ENCODE assay signal across 19 cellular contexts in the genomic region with DNA sequence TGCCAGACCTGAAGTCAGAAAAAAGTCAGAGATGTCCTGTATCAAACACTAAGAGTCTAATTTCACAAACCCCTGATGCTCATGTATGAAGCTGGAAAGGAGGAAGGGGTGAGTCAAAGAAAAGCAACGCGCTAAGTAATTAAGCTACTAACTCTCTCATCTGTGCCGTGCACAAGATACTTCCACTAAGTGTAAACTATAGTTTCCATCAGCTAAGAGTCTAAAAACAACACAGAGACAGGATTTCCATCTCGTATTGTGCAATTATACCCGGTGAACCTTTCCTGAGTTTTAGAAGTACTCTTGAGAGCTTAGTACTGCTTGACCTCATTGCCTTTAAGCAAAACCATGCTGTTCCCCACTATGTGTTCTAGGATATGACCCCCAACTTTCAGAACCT. TPM values are rescaled to one million over a fixed set of nuclear protein-coding genes. Genes with fewer than 3 reads are reported as not detected.
DNase-seq lines count a peak whose midpoint lies in the region; ATAC-seq and TF ChIP-seq lines count a peak whose summit lies in the region.
"Had no signal": no experiment of that assay in that cellular context is flagged by ENCODE, and none has a peak within 500 bp of the region (broad histone marks: within the 10 kb centered on the region; RNA-seq: fewer than 3 reads in every experiment).

No MANE protein-coding gene starts in this region.

- CTCF ChIA-PET in activated naive CD4-positive, alpha-beta T cell treated with anti-CD3 and anti-CD28 coated beads, Interleukin-2, amount 10 ng/mL, durations not matched to agents 7 days and 5 days (lab: Charles Lee): interaction anchor here (1.1 to 1.9 kb wide), 3 partner anchors 18 to 106 kb away, joined by 3 to 7 read pairs (median 5); no protein-coding TSS in a partner anchor
- CTCF ChIA-PET in activated CD4-positive, alpha-beta memory T cell treated with anti-CD3 and anti-CD28 coated beads for 36 hours (lab: Charles Lee): interaction anchor here (0.8 to 1.2 kb wide), 3 partner anchors 10 to 116 kb away, joined by 3 read pairs; no protein-coding TSS in a partner anchor

- peaks cover 31% of the 10 kb centered on the region for H3K4me1 Mint-ChIP-seq in activated naive CD4-positive, alpha-beta T cell treated with anti-CD3 and anti-CD28 coated beads, Interleukin-2, amount 50 U/mL, for 24 hours
- peaks cover 54% of the 10 kb centered on the region for H3K4me1 Mint-ChIP-seq in activated naive CD4-positive, alpha-beta T cell treated with anti-CD3 and anti-CD28 coated beads, Interleukin-2, amount 10 ng/mL, durations not matched to agents 7 days and 5 days
- H3K4me1 Mint-ChIP-seq in activated CD4-positive, alpha-beta memory T cell treated with anti-CD3 and anti-CD28 coated beads for 36 hours (ENCODE audit: low read depth): peaks cover 58% of the 10 kb centered on the region
- peaks cover 56% of the 10 kb centered on the region for H3K4me1 Mint-ChIP-seq in stimulated activated effector memory CD8-positive, alpha-beta T cell treated with anti-CD3 and anti-CD28 coated beads, Interleukin-12 subunit alpha, Interleukin-12 subunit beta, amount 100 ng/mL, for 72 hours

- DNase-seq in activated naive CD4-positive, alpha-beta T cell treated with anti-CD3 and anti-CD28 coated beads, Interleukin-2, amount 10 ng/mL, durations not matched to agents 7 days and 5 days: no peak
- DNase-seq in activated CD4-positive, alpha-beta memory T cell treated with anti-CD3 and anti-CD28 coated beads for 36 hours: no peak
- DNase-seq in fibroblast of mammary gland (ENCODE audit: low read depth) (peak; percentile 72), pons (ENCODE audit: low spot score) (no peak), NCI-H1105 treated with DMSO at 0.1 percent for 48 hours (lab: John Stamatoyannopoulos, UW) (no peak)
- DNase-seq in stimulated activated effector memory CD8-positive, alpha-beta T cell treated with anti-CD3 and anti-CD28 coated beads, Interleukin-12 subunit alpha, Interleukin-12 subunit beta, amount 100 ng/mL, for 72 hours (ENCODE audit: low spot score in 2 of 2): no peak
- DNase-seq: activated CD8-positive, alpha-beta memory T cell treated with anti-CD3 and anti-CD28 coated beads, Interleukin-2, amount 50 U/mL, for 48 hours; colonic mucosa; erythroblast; GDM1; left colon; NCI-H1436 treated with DMSO at 0.1 percent for 48 hours; OCI-M1; stimulated activated CD4-positive, alpha-beta T cell treated with anti-CD3 and anti-CD28 coated beads, Interleukin-2, amount 100 ng/mL, for 24 hours; trophoblast cell had no signal

- H3K27me3 Mint-ChIP-seq in activated naive CD4-positive, alpha-beta T cell treated with anti-CD3 and anti-CD28 coated beads, Interleukin-2, amount 50 U/mL, for 24 hours: no peaks in the 10 kb centered on the region
- H3K27me3 Mint-ChIP-seq in activated naive CD4-positive, alpha-beta T cell treated with anti-CD3 and anti-CD28 coated beads, Interleukin-2, amount 10 ng/mL, durations not matched to agents 7 days and 5 days: no peaks in the 10 kb centered on the region
- H3K27me3 Mint-ChIP-seq in activated CD4-positive, alpha-beta memory T cell treated with anti-CD3 and anti-CD28 coated beads for 36 hours: no peaks in the 10 kb centered on the region

- H3K36me3 Mint-ChIP-seq in activated naive CD4-positive, alpha-beta T cell treated with anti-CD3 and anti-CD28 coated beads, Interleukin-2, amount 50 U/mL, for 24 hours: peaks cover 29% of the 10 kb centered on the region
- peaks cover 72% of the 10 kb centered on the region for H3K36me3 Mint-ChIP-seq in activated naive CD4-positive, alpha-beta T cell treated with anti-CD3 and anti-CD28 coated beads, Interleukin-2, amount 10 ng/mL, durations not matched to agents 7 days and 5 days
- H3K36me3 Mint-ChIP-seq in activated CD4-positive, alpha-beta memory T cell treated with anti-CD3 and anti-CD28 coated beads for 36 hours: peaks cover 70% of the 10 kb centered on the region
- peaks cover 100% of the 10 kb centered on the region for H3K36me3 Mint-ChIP-seq in stimulated activated effector memory CD8-positive, alpha-beta T cell treated with anti-CD3 and anti-CD28 coated beads, Interleukin-12 subunit alpha, Interleukin-12 subunit beta, amount 100 ng/mL, for 72 hours

- no peak overlapping the region for H3K4me3 Mint-ChIP-seq in activated naive CD4-positive, alpha-beta T cell treated with anti-CD3 and anti-CD28 coated beads, Interleukin-2, amount 50 U/mL, for 24 hours
- H3K4me3 Mint-ChIP-seq in activated naive CD4-positive, alpha-beta T cell treated with anti-CD3 and anti-CD28 coated beads, Interleukin-2, amount 10 ng/mL, durations not matched to agents 7 days and 5 days: no peak overlapping the region
- no peak overlapping the region for H3K4me3 Mint-ChIP-seq in activated CD4-positive, alpha-beta memory T cell treated with anti-CD3 and anti-CD28 coated beads for 36 hours
- peak overlapping the region; percentile 47 for H3K4me3 Mint-ChIP-seq in stimulated activated effector memory CD8-positive, alpha-beta T cell treated with anti-CD3 and anti-CD28 coated beads, Interleukin-12 subunit alpha, Interleukin-12 subunit beta, amount 100 ng/mL, for 72 hours

- H3K4me3 ChIP-seq in fibroblast of mammary gland (ENCODE audit: control insufficient read depth, low read depth, low read length): no peak overlapping the region
- H3K4me3 ChIP-seq: colonic mucosa, prostate gland had no signal

- no peaks in the 10 kb centered on the region for H3K9me3 Mint-ChIP-seq in activated naive CD4-positive, alpha-beta T cell treated with anti-CD3 and anti-CD28 coated beads, Interleukin-2, amount 50 U/mL, for 24 hours
- H3K9me3 Mint-ChIP-seq in activated naive CD4-positive, alpha-beta T cell treated with anti-CD3 and anti-CD28 coated beads, Interleukin-2, amount 10 ng/mL, durations not matched to agents 7 days and 5 days: no peaks in the 10 kb centered on the region
- H3K9me3 Mint-ChIP-seq in activated CD4-positive, alpha-beta memory T cell treated with anti-CD3 and anti-CD28 coated beads for 36 hours: no peaks in the 10 kb centered on the region
- no peaks in the 10 kb centered on the region for H3K9me3 Mint-ChIP-seq in stimulated activated effector memory CD8-positive, alpha-beta T cell treated with anti-CD3 and anti-CD28 coated beads, Interleukin-12 subunit alpha, Interleukin-12 subunit beta, amount 100 ng/mL, for 72 hours

- POLR2A ChIA-PET in activated CD4-positive, alpha-beta memory T cell treated with anti-CD3 and anti-CD28 coated beads for 36 hours (lab: Charles Lee): interaction anchor here (0.7 to 2.3 kb wide), 8 partner anchors 12 to 117 kb away, joined by 3 to 10 read pairs (median 3); a partner anchor contains a TSS

- intact Hi-C loops in activated CD4-positive, alpha-beta memory T cell treated with anti-CD3 and anti-CD28 coated beads for 36 hours (cut with micrococcal nuclease): loop anchor here (1.0 to 5.0 kb wide), 4 partner anchors 14 to 292 kb away; a partner anchor contains a TSS

- TF ChIP-seq CTCF in fibroblast of mammary gland (conservative IDR thresholded peaks at IDR 0.05; ENCODE audit: control insufficient read depth, insufficient read depth, low read depth, low read length): no peak

- peak overlapping the region; percentile 37 for H3K27ac Mint-ChIP-seq in activated naive CD4-positive, alpha-beta T cell treated with anti-CD3 and anti-CD28 coated beads, Interleukin-2, amount 50 U/mL, for 24 hours
- no peak overlapping the region for H3K27ac Mint-ChIP-seq in activated naive CD4-positive, alpha-beta T cell treated with anti-CD3 and anti-CD28 coated beads, Interleukin-2, amount 10 ng/mL, durations not matched to agents 7 days and 5 days
- H3K27ac Mint-ChIP-seq in activated CD4-positive, alpha-beta memory T cell treated with anti-CD3 and anti-CD28 coated beads for 36 hours: peak overlapping the region; percentile 76
- peak overlapping the region; percentile 85 for H3K27ac Mint-ChIP-seq in stimulated activated effector memory CD8-positive, alpha-beta T cell treated with anti-CD3 and anti-CD28 coated beads, Interleukin-12 subunit alpha, Interleukin-12 subunit beta, amount 100 ng/mL, for 72 hours

- no peak for ATAC-seq in stimulated activated effector memory CD8-positive, alpha-beta T cell treated with anti-CD3 and anti-CD28 coated beads, Interleukin-12 subunit alpha, Interleukin-12 subunit beta, amount 100 ng/mL, for 72 hours
- ATAC-seq in HG03565 (IDR thresholded peaks at IDR 0.05; ENCODE audit: unreplicated experiment): no peak
- ATAC-seq: left colon had no signal

RNA-seq across cellular contexts. Expression of a gene that starts 19.0 kb away (rescaled TPM):
- total RNA-seq in activated CD4-positive, alpha-beta memory T cell treated with anti-CD3 and anti-CD28 coated beads for 36 hours: under 1 TPM in 1 of 2 experiments, not detected in 1; 0.29 TPM
- total RNA-seq: NCI-H460 had no signal

RNA-seq across cellular contexts. Expression of a gene that starts 20.0 kb away (rescaled TPM):
- total RNA-seq in activated CD4-positive, alpha-beta memory T cell treated with anti-CD3 and anti-CD28 coated beads for 36 hours: 10 to 100 TPM; 70.7 to 71.2 TPM

RNA-seq across cellular contexts. Expression of a gene that starts 21.6 kb away (rescaled TPM):
- total RNA-seq in activated CD4-positive, alpha-beta memory T cell treated with anti-CD3 and anti-CD28 coated beads for 36 hours: 10 to 100 TPM; 18.1 to 19.0 TPM

RNA-seq across cellular contexts. Expression of a gene that starts 59.0 kb away (rescaled TPM):
- not detected for total RNA-seq in activated CD4-positive, alpha-beta memory T cell treated with anti-CD3 and anti-CD28 coated beads for 36 hours
- total RNA-seq: NCI-H460 had no signal
